8 cellular contexts compared by ENCODE assay signal in the genomic region with DNA sequence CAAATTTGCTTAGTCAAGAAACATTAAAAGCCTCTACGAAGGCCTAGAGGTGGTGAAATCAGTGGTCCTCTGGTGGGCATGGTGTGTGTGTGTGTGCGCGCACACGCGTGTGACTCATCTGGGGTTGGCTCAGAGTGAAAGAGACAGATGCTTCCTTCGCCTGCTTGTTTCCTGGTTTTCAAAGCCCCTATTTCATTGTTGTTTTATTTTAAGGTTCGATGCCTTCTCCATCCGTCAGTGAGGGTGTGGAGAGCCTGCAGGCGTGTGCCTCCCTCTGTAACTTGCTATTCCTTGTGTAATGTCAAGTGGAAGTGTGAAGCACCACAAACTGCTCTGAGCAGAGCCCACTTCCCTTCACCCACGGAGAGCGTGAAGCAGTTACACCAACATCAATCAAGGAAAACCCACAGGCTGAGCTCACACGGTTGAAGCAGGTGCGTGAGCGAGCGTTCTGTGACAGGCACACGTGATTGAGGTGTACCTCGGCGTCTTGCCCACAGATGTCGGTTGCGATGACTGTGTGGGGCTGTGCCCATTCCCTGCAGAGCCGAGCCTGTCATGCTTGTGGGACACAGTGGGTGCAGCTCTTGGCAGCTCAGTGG.
DNase-seq lines count a peak whose midpoint lies in the region; ATAC-seq lines count a peak whose summit lies in the region.

No MANE protein-coding gene starts in this region.

- no peaks in the 10 kb centered on the region for H3K36me3 Mint-ChIP-seq in activated naive CD4-positive, alpha-beta T cell treated with anti-CD3 and anti-CD28 coated beads, Interleukin-2, amount 50 U/mL, for 72 hours

- peak overlapping the region; percentile 79 to 80 for H3K27ac Mint-ChIP-seq in activated naive CD4-positive, alpha-beta T cell treated with anti-CD3 and anti-CD28 coated beads, Interleukin-2, amount 50 U/mL, for 72 hours

- peaks cover 4 to 5% of the 10 kb centered on the region in 2 donors for H3K9me3 Mint-ChIP-seq in activated naive CD4-positive, alpha-beta T cell treated with anti-CD3 and anti-CD28 coated beads, Interleukin-2, amount 50 U/mL, for 72 hours

- peak; percentile 65 for ATAC-seq in GM21390 (IDR thresholded peaks at IDR 0.05; ENCODE audit: unreplicated experiment)
- peak; percentile 88 to 93 for ATAC-seq in activated naive CD4-positive, alpha-beta T cell treated with anti-CD3 and anti-CD28 coated beads, Interleukin-2, amount 50 U/mL, for 72 hours

- DNase-seq in DMS79 (lab: John Stamatoyannopoulos, UW) (peak; percentile 78), Kasumi-1 (lab: John Stamatoyannopoulos, UW) (peak; percentile 48 to 63), NCI-H2227 treated with DMSO at 0.1 percent for 48 hours (lab: John Stamatoyannopoulos, UW) (no peak), COR-L47 (lab: John Stamatoyannopoulos, UW) (no peak), DMS153 treated with DMSO at 0.1 percent for 48 hours (lab: John Stamatoyannopoulos, UW; ENCODE audit: unreplicated experiment) (no peak)
- DNase-seq in activated naive CD4-positive, alpha-beta T cell treated with anti-CD3 and anti-CD28 coated beads, Interleukin-2, amount 50 U/mL, for 72 hours (ENCODE audit: low spot score in 2 of 2) = peak; percentile 38 to 80
- DNase-seq in stimulated activated CD4-positive, alpha-beta T cell treated with anti-CD3 and anti-CD28 coated beads, Interleukin-15, amount 100 ng/mL, for 48 hours (ENCODE audit: low read depth in 2 of 2) = peak; percentile 38 to 45

Comparison
In these comparisons a context has a peak if more than half of its experiments do, and no peak if none do; other contexts are left out.
1. DNase-seq: peak in DMS79 (single experiment), Kasumi-1 (2 of 2), activated naive CD4-positive, alpha-beta T cell treated with anti-CD3 and anti-CD28 coated beads, Interleukin-2, amount 50 U/mL, for 72 hours (2 of 2) and stimulated activated CD4-positive, alpha-beta T cell treated with anti-CD3 and anti-CD28 coated beads, Interleukin-15, amount 100 ng/mL, for 48 hours (2 of 2); none in NCI-H2227 treated with DMSO at 0.1 percent for 48 hours (single experiment), COR-L47 (single experiment) and DMS153 treated with DMSO at 0.1 percent for 48 hours (single experiment).